Comparison of ENCODE assay signal across 10 cellular contexts in the genomic region with DNA sequence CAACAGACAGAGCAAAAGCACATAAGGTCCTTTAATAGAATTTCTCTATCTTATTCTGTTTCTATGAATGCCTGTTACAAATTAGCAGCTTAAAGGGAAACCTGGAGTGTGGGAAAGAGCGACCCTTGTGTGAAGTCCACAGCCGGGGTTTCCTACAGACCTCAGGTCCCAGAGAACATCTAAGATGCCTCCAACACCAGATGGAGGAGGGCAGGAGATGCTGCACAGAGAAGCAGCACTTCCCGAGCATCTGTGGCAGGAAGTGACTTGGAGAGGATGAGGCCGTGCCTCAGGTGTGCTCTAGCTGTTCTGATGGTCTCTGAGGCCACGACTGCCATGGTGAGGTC. TPM values are rescaled to one million over a fixed set of nuclear protein-coding genes. Genes with fewer than 3 reads are reported as not detected.
DNase-seq lines count a peak whose midpoint lies in the region; ATAC-seq and TF ChIP-seq lines count a peak whose summit lies in the region.
"Had no signal": no experiment of that assay in that cellular context is flagged by ENCODE, and none has a peak within 500 bp of the region (broad histone marks: within the 10 kb centered on the region; RNA-seq: fewer than 3 reads in every experiment).

No MANE protein-coding gene starts in this region.

- H3K27me3 ChIP-seq in tibial artery, result no peaks in the 10 kb centered on the region
- H3K27me3 ChIP-seq: BE2C had no signal

- H3K27ac ChIP-seq in tibial artery, result peak overlapping the region; percentile 26 to 37
- no peak overlapping the region for H3K27ac ChIP-seq in caudate nucleus (ENCODE audit: low read depth, low read length)

- no peaks in the 10 kb centered on the region for H3K9me3 ChIP-seq in tibial artery
- H3K9me3 ChIP-seq: BE2C had no signal

- H3K9me3 Mint-ChIP-seq in activated CD8-positive, alpha-beta memory T cell treated with anti-CD3 and anti-CD28 coated beads, Interleukin-2, amount 10 ng/mL, durations not matched to agents 7 days and 5 days (ENCODE audit: low read depth), result no peaks in the 10 kb centered on the region
- no peaks in the 10 kb centered on the region for H3K9me3 Mint-ChIP-seq in activated naive CD8-positive, alpha-beta T cell treated with anti-CD3 and anti-CD28 coated beads, Interleukin-2, amount 50 U/mL, for 24 hours
- no peaks in the 10 kb centered on the region for H3K9me3 Mint-ChIP-seq in memory B cell

- peak overlapping the region; percentile 86 for H3K27ac Mint-ChIP-seq in activated CD8-positive, alpha-beta memory T cell treated with anti-CD3 and anti-CD28 coated beads, Interleukin-2, amount 10 ng/mL, durations not matched to agents 7 days and 5 days
- H3K27ac Mint-ChIP-seq in activated naive CD8-positive, alpha-beta T cell treated with anti-CD3 and anti-CD28 coated beads, Interleukin-2, amount 50 U/mL, for 24 hours, result peak overlapping the region; percentile 76
- H3K27ac Mint-ChIP-seq in memory B cell, result peak overlapping the region; percentile 89

- peak overlapping the region; percentile 59 for H3K4me3 Mint-ChIP-seq in activated CD8-positive, alpha-beta memory T cell treated with anti-CD3 and anti-CD28 coated beads, Interleukin-2, amount 10 ng/mL, durations not matched to agents 7 days and 5 days
- H3K4me3 Mint-ChIP-seq in activated naive CD8-positive, alpha-beta T cell treated with anti-CD3 and anti-CD28 coated beads, Interleukin-2, amount 50 U/mL, for 24 hours, result no peak overlapping the region
- H3K4me3 Mint-ChIP-seq in memory B cell, result peak overlapping the region; percentile 73

- H3K4me1 ChIP-seq in tibial artery, result peaks cover 0 to 32% (median 15%) of the 10 kb centered on the region in 4 donors
- H3K4me1 ChIP-seq: BE2C had no signal

- H3K4me3 ChIP-seq in tibial artery, result peak overlapping the region; percentile 16 to 27

- intact Hi-C loops in tibial artery (cut with DNase I; ENCODE audit: low total_unique reads), result no loop called here

- H3K36me3 ChIP-seq in tibial artery, result no peaks in the 10 kb centered on the region
- H3K36me3 ChIP-seq: BE2C had no signal

- peaks cover 94% of the 10 kb centered on the region for H3K4me1 Mint-ChIP-seq in activated CD8-positive, alpha-beta memory T cell treated with anti-CD3 and anti-CD28 coated beads, Interleukin-2, amount 10 ng/mL, durations not matched to agents 7 days and 5 days
- H3K4me1 Mint-ChIP-seq in activated naive CD8-positive, alpha-beta T cell treated with anti-CD3 and anti-CD28 coated beads, Interleukin-2, amount 50 U/mL, for 24 hours, result peaks cover 83% of the 10 kb centered on the region
- peaks cover 77% of the 10 kb centered on the region for H3K4me1 Mint-ChIP-seq in memory B cell

- no peak for DNase-seq in activated CD8-positive, alpha-beta memory T cell treated with anti-CD3 and anti-CD28 coated beads, Interleukin-2, amount 10 ng/mL, durations not matched to agents 7 days and 5 days
- no peak for DNase-seq in activated CD8-positive, alpha-beta memory T cell treated with anti-CD3 and anti-CD28 coated beads for 24 hours
- no peak for DNase-seq in activated naive CD8-positive, alpha-beta T cell treated with anti-CD3 and anti-CD28 coated beads, Interleukin-2, amount 50 U/mL, for 24 hours
- DNase-seq in memory B cell (ENCODE audit: low spot score in 2 of 2) (no peak), tibial artery (peak in 1 of 2 donors; percentile 16), cerebellum (ENCODE audit: low spot score) (no peak), caudate nucleus (lab: John Stamatoyannopoulos, UW) (no peak)
- DNase-seq: BE2C, KG1 had no signal

- CTCF ChIA-PET in activated CD8-positive, alpha-beta memory T cell treated with anti-CD3 and anti-CD28 coated beads, Interleukin-2, amount 10 ng/mL, durations not matched to agents 7 days and 5 days (lab: Charles Lee), result interaction anchor here (1.0 to 5.5 kb wide), 12 partner anchors 7 to 283 kb away, joined by 3 to 103 read pairs (median 8); a partner anchor contains a TSS

- no peak for ATAC-seq in activated CD8-positive, alpha-beta memory T cell treated with anti-CD3 and anti-CD28 coated beads, Interleukin-2, amount 10 ng/mL, durations not matched to agents 7 days and 5 days
- ATAC-seq in activated naive CD8-positive, alpha-beta T cell treated with anti-CD3 and anti-CD28 coated beads, Interleukin-2, amount 50 U/mL, for 24 hours, result no peak
- ATAC-seq in memory B cell (ENCODE audit: low read depth), result no peak
- ATAC-seq in GM19467 (IDR thresholded peaks at IDR 0.05; ENCODE audit: unreplicated experiment), result no peak

- peaks cover 50% of the 10 kb centered on the region for H3K36me3 Mint-ChIP-seq in activated CD8-positive, alpha-beta memory T cell treated with anti-CD3 and anti-CD28 coated beads, Interleukin-2, amount 10 ng/mL, durations not matched to agents 7 days and 5 days
- peaks cover 11% of the 10 kb centered on the region for H3K36me3 Mint-ChIP-seq in activated naive CD8-positive, alpha-beta T cell treated with anti-CD3 and anti-CD28 coated beads, Interleukin-2, amount 50 U/mL, for 24 hours (ENCODE audit: low read depth)
- H3K36me3 Mint-ChIP-seq in memory B cell, result peaks cover 10% of the 10 kb centered on the region

- no peak for TF ChIP-seq CTCF in tibial artery (IDR thresholded peaks at IDR 0.05)

- no peaks in the 10 kb centered on the region for H3K27me3 Mint-ChIP-seq in activated CD8-positive, alpha-beta memory T cell treated with anti-CD3 and anti-CD28 coated beads, Interleukin-2, amount 10 ng/mL, durations not matched to agents 7 days and 5 days
- no peaks in the 10 kb centered on the region for H3K27me3 Mint-ChIP-seq in activated naive CD8-positive, alpha-beta T cell treated with anti-CD3 and anti-CD28 coated beads, Interleukin-2, amount 50 U/mL, for 24 hours
- H3K27me3 Mint-ChIP-seq in memory B cell, result no peaks in the 10 kb centered on the region

RNA-seq across cellular contexts. Expression of a gene that starts 26.8 kb away (rescaled TPM):
- 100 to 1,000 TPM; 205 to 223 TPM for total RNA-seq in activated CD8-positive, alpha-beta memory T cell treated with anti-CD3 and anti-CD28 coated beads, Interleukin-2, amount 10 ng/mL, durations not matched to agents 7 days and 5 days
- 2.4 TPM for total RNA-seq in cerebellum

Comparison
In these comparisons a context has a peak if more than half of its experiments do, and no peak if none do; other contexts are left out.
1. RNA of a gene that starts 26.8 kb away (total RNA-seq): 205 to 223 TPM in activated CD8-positive, alpha-beta memory T cell treated with anti-CD3 and anti-CD28 coated beads, Interleukin-2, amount 10 ng/mL, durations not matched to agents 7 days and 5 days; 2.4 TPM in cerebellum (single experiment); every median in the first group is over 10 times any median in the second.
2. Peak in every context shown above with its lines, with median percentiles within 50 percentile points of each other: H3K27ac Mint-ChIP-seq.